In genomic region chr5:39863926-39864572, GRCh38 we compare ENCODE assay signal across 24 cellular contexts.
DNase-seq lines count a peak whose midpoint lies in the region; ATAC-seq, FAIRE-seq and TF ChIP-seq lines count a peak whose summit lies in the region.
"Had no signal": no experiment of that assay in that cellular context is flagged by ENCODE, and none has a peak within 500 bp of the region (broad histone marks: within the 10 kb centered on the region; RNA-seq: fewer than 3 reads in every experiment).

No MANE protein-coding gene starts in this region.

- no peaks in the 10 kb centered on the region for H3K4me1 ChIP-seq in RWPE2 (ENCODE audit: insufficient read depth, poor library complexity, severe bottlenecking)
- no peaks in the 10 kb centered on the region for H3K4me1 ChIP-seq in H1 (replicated peaks in 1 of 4; ENCODE audit: control insufficient read depth in 3 of 4, insufficient read depth in 4 of 4, low read length in 3 of 4)
- no peaks in the 10 kb centered on the region for H3K4me1 ChIP-seq in mesendoderm (ENCODE audit: control insufficient read depth, low read depth, low read length)
- H3K4me1 ChIP-seq: BLaER1, Caco-2 had no signal

- no peak overlapping the region for H4K8ac ChIP-seq in H1 (ENCODE audit: extremely low read depth, insufficient read depth, low read length)
- H4K8ac ChIP-seq in mesendoderm (ENCODE audit: low read depth, low read length) = no peak overlapping the region

- no peak overlapping the region for H4K91ac ChIP-seq in H1 (replicated peaks; ENCODE audit: insufficient read length, low read length)

- no peaks in the 10 kb centered on the region for H3K36me3 Mint-ChIP-seq in activated T-helper 17 cell treated with anti-CD3 and anti-CD28 coated beads, Interleukin-2, amount 50 U/mL, for 72 hours (ENCODE audit: low read depth)
- no peaks in the 10 kb centered on the region for H3K36me3 Mint-ChIP-seq in progenitor cell of endocrine pancreas (ENCODE audit: insufficient read depth)
- H3K36me3 Mint-ChIP-seq: CD4-positive, alpha-beta memory T cell; IgD-negative memory B cell had no signal

- no peak overlapping the region for H3K56ac ChIP-seq in H1 (replicated peaks; ENCODE audit: insufficient read length, low read depth, low read length)
- H3K56ac ChIP-seq in mesendoderm (ENCODE audit: low read length) = no peak overlapping the region

- no peaks in the 10 kb centered on the region for H3K23me2 ChIP-seq in H1 (ENCODE audit: low read depth, low read length)

- H2BK5ac ChIP-seq in H1 (ENCODE audit: low read depth, low read length) = no peak overlapping the region; the same call in 1 of the 2 replicates
- H2BK5ac ChIP-seq in mesendoderm (ENCODE audit: low read length) = no peak overlapping the region

- no peak for FAIRE-seq in H1 (lab: Jason Lieb, UNC)
- FAIRE-seq: GM12878 had no signal

- no peak for TF ChIP-seq CTCF in C4-2B (conservative IDR thresholded peaks at IDR 0.05)
- no peak for TF ChIP-seq CTCF in RWPE2 (IDR thresholded peaks at IDR 0.05; ENCODE audit: poor library complexity, severe bottlenecking)
- no peak for TF ChIP-seq CTCF in H1 (IDR thresholded peaks at IDR 0.05; ENCODE audit: control extremely low read depth in 1 of 3, insufficient read depth in 1 of 3, low read depth in 1 of 3, low read length in 3 of 3)
- TF ChIP-seq CTCF in progenitor cell of endocrine pancreas (IDR thresholded peaks at IDR 0.05; ENCODE audit: unreplicated experiment) = no peak

- no peak overlapping the region for H2BK15ac ChIP-seq in H1 (ENCODE audit: low read length)
- H2BK15ac ChIP-seq in mesendoderm (replicated peaks; ENCODE audit: low read depth) = no peak overlapping the region

- no peak overlapping the region for H2BK12ac ChIP-seq in H1 (ENCODE audit: low read depth, low read length)

- peaks cover 4% of the 10 kb centered on the region for H3K9me3 Mint-ChIP-seq in activated T-helper 17 cell treated with anti-CD3 and anti-CD28 coated beads, Interleukin-2, amount 50 U/mL, for 72 hours
- H3K9me3 Mint-ChIP-seq in progenitor cell of endocrine pancreas (ENCODE audit: low read depth) = peaks cover 20% of the 10 kb centered on the region

- H3K27me3 ChIP-seq in RWPE2 (ENCODE audit: insufficient read depth, poor library complexity, severe bottlenecking) = peaks cover 3% of the 10 kb centered on the region
- no peaks in the 10 kb centered on the region for H3K27me3 ChIP-seq in H1 (replicated peaks in 1 of 4; ENCODE audit: control insufficient read depth in 3 of 4, extremely low read depth in 1 of 4, insufficient read depth in 3 of 4, low read length in 3 of 4)
- no peaks in the 10 kb centered on the region for H3K27me3 ChIP-seq in mesendoderm (ENCODE audit: insufficient read depth, low read length, poor library complexity)
- H3K27me3 ChIP-seq: BLaER1 had no signal

- H3K9me3 ChIP-seq in RWPE2 (ENCODE audit: severe bottlenecking) (no peaks in the 10 kb centered on the region), H1 (ENCODE audit: insufficient read depth in 2 of 2, low read depth in 1 of 2, low read length in 1 of 2) (no peaks in the 10 kb centered on the region)
- H3K9me3 ChIP-seq: BLaER1, Caco-2, SK-N-SH had no signal

- peaks cover 21% of the 10 kb centered on the region for H3K27me3 Mint-ChIP-seq in activated T-helper 17 cell treated with anti-CD3 and anti-CD28 coated beads, Interleukin-2, amount 50 U/mL, for 72 hours
- H3K27me3 Mint-ChIP-seq in progenitor cell of endocrine pancreas = no peaks in the 10 kb centered on the region

- H3K27ac Mint-ChIP-seq in activated T-helper 17 cell treated with anti-CD3 and anti-CD28 coated beads, Interleukin-2, amount 50 U/mL, for 72 hours = no peak overlapping the region
- no peak overlapping the region for H3K27ac Mint-ChIP-seq in progenitor cell of endocrine pancreas
- H3K27ac Mint-ChIP-seq: CD4-positive, alpha-beta memory T cell; IgD-negative memory B cell had no signal

- no peak overlapping the region for H3K4ac ChIP-seq in H1 (replicated peaks; ENCODE audit: insufficient read length, low read depth, low read length)
- H3K4ac ChIP-seq in mesendoderm (ENCODE audit: low read depth, low read length) = no peak overlapping the region

- H4K20me1 ChIP-seq in H1 (replicated peaks in 1 of 2; ENCODE audit: control insufficient read depth in 1 of 2, insufficient read depth in 2 of 2, low read length in 2 of 2) = no peaks in the 10 kb centered on the region
- H4K20me1 ChIP-seq: BLaER1 had no signal

- H3K23ac ChIP-seq in H1 (ENCODE audit: insufficient read length) (no peak overlapping the region), mesendoderm (ENCODE audit: low read length) (no peak overlapping the region)

- peak overlapping the region; percentile 58 for H3K27ac ChIP-seq in C4-2B
- no peak overlapping the region for H3K27ac ChIP-seq in RWPE2 (ENCODE audit: poor library complexity, severe bottlenecking)
- no peak overlapping the region for H3K27ac ChIP-seq in H1 (ENCODE audit: low read depth, low read length)
- H3K27ac ChIP-seq in mesendoderm (ENCODE audit: low read depth, low read length) = no peak overlapping the region
- H3K27ac ChIP-seq: 22Rv1, BLaER1 had no signal

- H3K4me1 Mint-ChIP-seq in activated T-helper 17 cell treated with anti-CD3 and anti-CD28 coated beads, Interleukin-2, amount 50 U/mL, for 72 hours = no peaks in the 10 kb centered on the region
- H3K4me1 Mint-ChIP-seq in progenitor cell of endocrine pancreas (ENCODE audit: low read depth) = no peaks in the 10 kb centered on the region
- H3K4me1 Mint-ChIP-seq: CD4-positive, alpha-beta memory T cell; IgD-negative memory B cell had no signal

- H3K18ac ChIP-seq in H1 (ENCODE audit: extremely low read depth, low read length) (no peak overlapping the region), mesendoderm (ENCODE audit: low read length) (no peak overlapping the region)

- 91% methylated on average over 7 of the region's 7 CpGs; no CpG with 5 or more reads in 1 of the 2 experiments for WGBS in H1 (ENCODE audit: extremely low coverage in 1 of 2, insufficient coverage in 1 of 2, insufficient read length in 1 of 2, insufficient replicate concordance in 2 of 2, low coverage in 1 of 2, low lambda C conversion rate in 2 of 2, missing lambda C conversion rate in 1 of 2), 2 experiments
- WGBS in mesendoderm (ENCODE audit: extremely low coverage, insufficient coverage, low lambda C conversion rate) = no CpG with 5 or more reads among the region's 7 CpGs

- no peak overlapping the region for H2AK5ac ChIP-seq in H1 (ENCODE audit: low read depth, low read length)
- H2AK5ac ChIP-seq in mesendoderm (ENCODE audit: low read length) = no peak overlapping the region

- no peak overlapping the region for H3K4me3 Mint-ChIP-seq in activated T-helper 17 cell treated with anti-CD3 and anti-CD28 coated beads, Interleukin-2, amount 50 U/mL, for 72 hours
- H3K4me3 Mint-ChIP-seq in progenitor cell of endocrine pancreas (ENCODE audit: low read depth) = no peak overlapping the region
- H3K4me3 Mint-ChIP-seq: CD4-positive, alpha-beta memory T cell; IgD-negative memory B cell had no signal

- ATAC-seq in RWPE2 (ENCODE audit: low read depth) = 0 out of 3 replicates have a peak, but pooled peaks have one; percentile 36
- no peak for ATAC-seq in activated T-helper 17 cell treated with anti-CD3 and anti-CD28 coated beads, Interleukin-2, amount 50 U/mL, for 72 hours (replicated peaks)
- ATAC-seq: GM12878 had no signal

- H3K36me3 ChIP-seq in RWPE2 (ENCODE audit: low read depth) (no peaks in the 10 kb centered on the region), H1 (ENCODE audit: control insufficient read depth in 2 of 4, insufficient read depth in 4 of 4, low read length in 3 of 4) (no peaks in the 10 kb centered on the region), mesendoderm (ENCODE audit: control insufficient read depth, insufficient read depth, low read length) (no peaks in the 10 kb centered on the region)
- H3K36me3 ChIP-seq: BLaER1 had no signal

- TF ChIP-seq POLR2A in H1 (IDR thresholded peaks at IDR 0.05; ENCODE audit: control extremely low read depth in 1 of 2, low read depth in 2 of 2, low read length in 2 of 2) = no peak

- H3K79me2 ChIP-seq in H1 (ENCODE audit: control insufficient read depth in 1 of 2, insufficient read depth in 2 of 2, low read length in 2 of 2) (no peaks in the 10 kb centered on the region), mesendoderm (ENCODE audit: control insufficient read depth, insufficient read depth, low read length) (no peaks in the 10 kb centered on the region)

- H3K4me2 ChIP-seq in H1 (ENCODE audit: insufficient read depth in 1 of 2, low read depth in 2 of 2, low read length in 2 of 2) = no peak overlapping the region
- no peak overlapping the region for H3K4me2 ChIP-seq in mesendoderm (ENCODE audit: low read length)
- H3K4me2 ChIP-seq: BLaER1, SK-N-SH had no signal

- 0 out of 2 replicates have a peak overlapping the region, but pooled peaks have one; percentile 63 for H2AFZ ChIP-seq in H1 (ENCODE audit: low read length)

- POLR2A ChIA-PET in H1 (lab: Charles Lee; ENCODE audit: partially characterized antibody) = interaction anchor here (0.6 kb wide), 1 partner anchor 269 kb away, joined by 3 read pairs; no protein-coding TSS in a partner anchor

- H4K5ac ChIP-seq in H1 (ENCODE audit: insufficient read length, low read depth, low read length) = no peak overlapping the region
- H4K5ac ChIP-seq in mesendoderm (ENCODE audit: low read length) = no peak overlapping the region

- CTCF ChIA-PET in H1 (lab: Charles Lee; ENCODE audit: partially characterized antibody) = no interaction called here

- no peak overlapping the region for H3K4me3 ChIP-seq in RWPE2 (ENCODE audit: severe bottlenecking)
- no peak overlapping the region for H3K4me3 ChIP-seq in H1 (ENCODE audit: extremely low read depth in 1 of 4, insufficient read depth in 2 of 4, low read depth in 3 of 4, low read length in 4 of 4)
- no peak overlapping the region for H3K4me3 ChIP-seq in mesendoderm (ENCODE audit: low read length)
- H3K4me3 ChIP-seq: BLaER1, GM12878 had no signal

- TF ChIP-seq EP300 in H1 (IDR thresholded peaks at IDR 0.05; ENCODE audit: borderline replicate concordance in 1 of 2, low read depth in 2 of 2, low read length in 2 of 2) = no peak

- no peak for TF ChIP-seq RAD21 in H1 (IDR thresholded peaks at IDR 0.05 in 1 of 2, conservative IDR thresholded peaks at IDR 0.05 in 1 of 2; ENCODE audit: low read depth in 2 of 2, low read length in 2 of 2)

- no peak overlapping the region for H2BK20ac ChIP-seq in H1 (ENCODE audit: low read length)

- H2BK120ac ChIP-seq in H1 (replicated peaks; ENCODE audit: low read depth, low read length) (no peak overlapping the region), mesendoderm (ENCODE audit: low read depth, low read length) (no peak overlapping the region)

- H3K79me1 ChIP-seq in H1 (ENCODE audit: low read depth, low read length) (no peaks in the 10 kb centered on the region), mesendoderm (ENCODE audit: low read length) (no peaks in the 10 kb centered on the region)

- no peak for DNase-seq in RWPE2 (ENCODE audit: low spot score)
- no peak for DNase-seq in H1 (ENCODE audit: low read depth in 1 of 2, low spot score in 2 of 2)
- DNase-seq in mesendoderm = peak; percentile 3
- DNase-seq in NCI-H748 (lab: John Stamatoyannopoulos, UW; ENCODE audit: unreplicated experiment) = no peak
- DNase-seq in middle frontal gyrus (ENCODE audit: extremely low spot score, low spot score) = no peak
- no peak for DNase-seq in progenitor cell of endocrine pancreas (ENCODE audit: low spot score, unreplicated experiment)
- DNase-seq: ACHN; CD4-positive, alpha-beta memory T cell; DMS 273 treated with DMSO at 0.1 percent for 48 hours; DND-41; HCEC 1CT; NCI-H1694; NCI-H2081 treated with DMSO at 0.1 percent for 48 hours; NCI-H2171 treated with DMSO at 0.1 percent for 48 hours; NCI-H524 treated with DMSO at 0.1 percent for 48 hours; SHP77; SK-N-SH had no signal

- H3K14ac ChIP-seq in H1 (ENCODE audit: insufficient read length) = no peak overlapping the region

- no peak overlapping the region for H3K9ac ChIP-seq in H1 (replicated peaks in 1 of 4; ENCODE audit: extremely low read depth in 1 of 4, low read depth in 3 of 4, low read length in 3 of 4)
- H3K9ac ChIP-seq in mesendoderm (ENCODE audit: low read length) = no peak overlapping the region
- H3K9ac ChIP-seq: BLaER1, SK-N-SH had no signal
